ENCODE assay signal across 24 cellular contexts in genomic region chr18:68940754-68941153, GRCh38.
DNase-seq lines count a peak whose midpoint lies in the region; ATAC-seq and FAIRE-seq lines count a peak whose summit lies in the region.
"Had no signal": no experiment of that assay in that cellular context is flagged by ENCODE, and none has a peak within 500 bp of the region (broad histone marks: within the 10 kb centered on the region; RNA-seq: fewer than 3 reads in every experiment).

No MANE protein-coding gene starts in this region.

- DNase-seq in DMS53 treated with DMSO at 0.1 percent for 48 hours (lab: John Stamatoyannopoulos, UW; ENCODE audit: unreplicated experiment): peak; percentile 38
- DNase-seq in kidney tubule cell (ENCODE audit: low spot score): peak; percentile 34
- DNase-seq in GM19239 (ENCODE audit: insufficient read length, low spot score): no peak
- no peak for DNase-seq in activated naive CD4-positive, alpha-beta T cell treated with anti-CD3 and anti-CD28 coated beads, Interleukin-2, amount 50 U/mL, for 16 hours
- no peak for DNase-seq in HTR-8/SVneo (ENCODE audit: insufficient read length, low spot score)
- DNase-seq in CD1c-positive myeloid dendritic cell (ENCODE audit: extremely low spot score): no peak
- DNase-seq: activated CD4-positive, alpha-beta T cell treated with anti-CD3 and anti-CD28 coated beads, Interleukin-2, amount 50 U/mL, for 48 hours; activated CD4-positive, CD25-positive, alpha-beta regulatory T cell treated with anti-CD3 and anti-CD28 coated beads, Interleukin-2, amount 50 U/mL, for 72 hours; amniotic stem cell; dermis blood vessel endothelial cell; GM23248; head of caudate nucleus; NCI-H1436 treated with DMSO at 0.1 percent for 48 hours; NCI-H226; NCI-H526 treated with DMSO at 0.1 percent for 48 hours; SHP77; small intestine; stimulated activated CD4-positive, alpha-beta T cell treated with anti-CD3 and anti-CD28 coated beads, Interleukin-1b, Interleukin-23, amount 100 ng/mL, for 48 hours; stimulated activated naive CD8-positive, alpha-beta T cell treated with anti-CD3 and anti-CD28 coated beads, Interleukin-15, Interleukin-2, amounts not matched to agents 100 U/mL and 50 U/mL, for 24 hours; testis had no signal

- peak; percentile 54 for ATAC-seq in GM21447 (IDR thresholded peaks at IDR 0.05; ENCODE audit: unreplicated experiment)
- peak; percentile 60 for ATAC-seq in HG03460 (IDR thresholded peaks at IDR 0.05; ENCODE audit: unreplicated experiment)
- ATAC-seq: esophagus mucosa; Panc1; stimulated activated naive CD8-positive, alpha-beta T cell treated with anti-CD3 and anti-CD28 coated beads, Interleukin-15, Interleukin-2, amounts not matched to agents 100 U/mL and 50 U/mL, for 24 hours had no signal

- FAIRE-seq in GM19239 (lab: Jason Lieb, UNC) (no peak), HTR-8/SVneo (lab: Jason Lieb, UNC) (no peak)
- FAIRE-seq: small intestine had no signal

Comparison
In these comparisons a context has a peak if more than half of its experiments do, and no peak if none do; other contexts are left out.
1. DNase-seq: peak in DMS53 treated with DMSO at 0.1 percent for 48 hours (single experiment) and kidney tubule cell (single experiment); none in GM19239 (single experiment), activated naive CD4-positive, alpha-beta T cell treated with anti-CD3 and anti-CD28 coated beads, Interleukin-2, amount 50 U/mL, for 16 hours (single experiment), HTR-8/SVneo (single experiment) and CD1c-positive myeloid dendritic cell (single experiment).